ENCODE assay signal across 9 cellular contexts in the genomic region with DNA sequence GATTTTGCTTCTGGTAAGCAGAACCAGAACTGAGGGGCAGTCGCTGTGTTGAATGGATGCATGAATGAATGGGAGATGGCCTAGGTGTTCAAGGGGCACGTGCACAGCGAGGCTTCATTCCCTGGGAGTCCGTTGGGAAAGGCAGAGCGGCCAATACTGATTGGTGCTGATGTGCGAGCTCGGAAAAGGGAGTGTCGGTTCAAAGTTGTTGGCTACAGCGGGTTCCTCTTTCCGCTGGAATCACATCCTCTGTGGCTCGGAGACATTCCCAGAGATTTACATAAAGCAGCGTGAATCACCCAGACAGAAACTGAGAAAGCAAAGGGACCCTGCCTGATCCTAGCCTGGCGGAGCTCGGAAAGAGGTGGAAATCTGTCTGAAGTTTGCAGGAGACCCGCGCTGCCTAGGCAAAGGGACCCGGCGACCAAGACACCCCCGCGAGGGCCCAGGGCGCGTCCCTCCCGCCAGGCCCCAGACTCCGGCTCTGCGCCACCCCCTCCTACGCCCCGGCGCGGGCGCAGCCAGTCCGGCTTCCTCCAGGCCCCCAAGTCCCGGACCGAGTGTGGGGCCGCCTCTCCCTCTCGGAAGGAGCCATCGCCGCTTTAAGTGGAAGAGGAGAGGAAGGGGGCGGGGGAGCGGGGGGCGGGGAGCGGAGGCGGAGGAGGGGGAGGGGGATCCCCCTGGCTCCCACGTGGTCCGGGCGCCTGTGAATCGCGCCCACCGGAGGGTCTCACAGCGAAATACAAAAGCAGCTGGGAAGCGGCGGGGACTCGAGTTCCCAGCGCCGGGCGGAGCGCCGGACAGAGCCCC. TPM values are rescaled to one million over a fixed set of nuclear protein-coding genes. Genes with fewer than 3 reads are reported as not detected.
DNase-seq lines count a peak whose midpoint lies in the region; ATAC-seq, FAIRE-seq and TF ChIP-seq lines count a peak whose summit lies in the region.
"Had no signal": no experiment of that assay in that cellular context is flagged by ENCODE, and none has a peak within 500 bp of the region (broad histone marks: within the 10 kb centered on the region; RNA-seq: fewer than 3 reads in every experiment).

A gene with protein sequence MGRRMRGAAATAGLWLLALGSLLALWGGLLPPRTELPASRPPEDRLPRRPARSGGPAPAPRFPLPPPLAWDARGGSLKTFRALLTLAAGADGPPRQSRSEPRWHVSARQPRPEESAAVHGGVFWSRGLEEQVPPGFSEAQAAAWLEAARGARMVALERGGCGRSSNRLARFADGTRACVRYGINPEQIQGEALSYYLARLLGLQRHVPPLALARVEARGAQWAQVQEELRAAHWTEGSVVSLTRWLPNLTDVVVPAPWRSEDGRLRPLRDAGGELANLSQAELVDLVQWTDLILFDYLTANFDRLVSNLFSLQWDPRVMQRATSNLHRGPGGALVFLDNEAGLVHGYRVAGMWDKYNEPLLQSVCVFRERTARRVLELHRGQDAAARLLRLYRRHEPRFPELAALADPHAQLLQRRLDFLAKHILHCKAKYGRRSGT (plus strand): TSS at position 774 of the 810 bp plus-strand sequence. CDS start 177 bp downstream, outside the sequence.

- H2AFZ ChIP-seq in SK-N-SH (ENCODE audit: low read depth) (0 out of 2 replicates have a peak within 1 kb of the TSS, but pooled peaks have one; percentile 9), keratinocyte (ENCODE audit: control insufficient read depth, low read length) (peak within 1 kb of the TSS; percentile 48), smooth muscle cell (ENCODE audit: low read depth) (peak within 1 kb of the TSS; percentile 82)

- no peak for TF ChIP-seq CTCF in SK-N-SH (IDR thresholded peaks at IDR 0.05)
- TF ChIP-seq CTCF in keratinocyte (optimal IDR thresholded peaks at IDR 0.05 in 1 of 3, IDR thresholded peaks at IDR 0.05 in 1 of 3, conservative IDR thresholded peaks at IDR 0.05 in 1 of 3; ENCODE audit: extremely low read depth in 1 of 3, insufficient read depth in 2 of 3, low read length in 3 of 3): no peak
- TF ChIP-seq CTCF in smooth muscle cell (IDR thresholded peaks at IDR 0.05; ENCODE audit: borderline replicate concordance, insufficient read depth, poor library complexity, severe bottlenecking): no peak

- peaks cover 38% of the 10 kb centered on the region for H3K27me3 ChIP-seq in HUES6 (ENCODE audit: control insufficient read depth, insufficient read depth, low read length)
- H3K27me3 ChIP-seq in SK-N-SH (ENCODE audit: insufficient read depth): no peaks in the 10 kb centered on the region
- H3K27me3 ChIP-seq in keratinocyte (ENCODE audit: control insufficient read depth, extremely low read depth, insufficient read depth, low read length): no peaks in the 10 kb centered on the region
- H3K27me3 ChIP-seq in smooth muscle cell (ENCODE audit: low read depth): no peaks in the 10 kb centered on the region

- peaks cover 18% of the 10 kb centered on the region for H3K4me1 ChIP-seq in HUES6 (ENCODE audit: control insufficient read depth, insufficient read depth, low read length)
- H3K4me1 ChIP-seq in SK-N-SH (ENCODE audit: control insufficient read depth in 1 of 2, insufficient read depth in 2 of 2, low read depth in 1 of 2, low read length in 1 of 2): peaks cover 26 to 51% of the 10 kb centered on the region in 2 experiments
- peaks cover 46% of the 10 kb centered on the region for H3K4me1 ChIP-seq in keratinocyte (ENCODE audit: control insufficient read depth, extremely low read depth, insufficient read depth, low read length)
- peaks cover 53% of the 10 kb centered on the region for H3K4me1 ChIP-seq in smooth muscle cell (ENCODE audit: low read depth)

- DNase-seq in ELF-1 (ENCODE audit: low read depth, low spot score): peak; percentile 85
- peak; percentile 96 for DNase-seq in SK-N-SH
- DNase-seq in keratinocyte (ENCODE audit: low read depth, low spot score): no peak
- peak; percentile 35 for DNase-seq in smooth muscle cell (lab: John Stamatoyannopoulos, UW; ENCODE audit: unreplicated experiment)
- no peak for DNase-seq in stimulated activated naive CD4-positive, alpha-beta T cell (lab: John Stamatoyannopoulos, UW)

- no peaks in the 10 kb centered on the region for H3K9me3 ChIP-seq in HUES6 (ENCODE audit: control insufficient read depth, insufficient read depth, low read depth, low read length)
- no peaks in the 10 kb centered on the region for H3K9me3 ChIP-seq in SK-N-SH
- H3K9me3 ChIP-seq in keratinocyte (ENCODE audit: control insufficient read depth, low read depth, low read length): no peaks in the 10 kb centered on the region
- no peaks in the 10 kb centered on the region for H3K9me3 ChIP-seq in smooth muscle cell (replicated peaks; ENCODE audit: low read depth)
- H3K9me3 ChIP-seq: neutrophil had no signal

- TF ChIP-seq RAD21 in SK-N-SH (IDR thresholded peaks at IDR 0.05; ENCODE audit: low read length): peak; percentile 1; the same call in 1 of the 2 replicates

- WGBS in SK-N-SH (ENCODE audit: low lambda C conversion rate): 12% methylated on average over 14 of the region's 57 CpGs
- 1% methylated on average over 39 of the region's 57 CpGs for WGBS in smooth muscle cell (ENCODE audit: low lambda C conversion rate)

- H3K36me3 ChIP-seq in HUES6 (ENCODE audit: control insufficient read depth, insufficient read depth, low read length) (no peaks in the 10 kb centered on the region), SK-N-SH (replicated peaks in 1 of 2; ENCODE audit: control insufficient read depth in 1 of 2, insufficient read depth in 2 of 2, low read length in 1 of 2) (peaks cover 2 to 8% of the 10 kb centered on the region in 2 experiments), keratinocyte (ENCODE audit: control insufficient read depth in 2 of 2, extremely low read depth in 1 of 2, insufficient read depth in 2 of 2, low read length in 2 of 2) (peaks cover 0 to 10% of the 10 kb centered on the region in 2 experiments), smooth muscle cell (ENCODE audit: low read depth) (no peaks in the 10 kb centered on the region)
- H3K36me3 ChIP-seq: neutrophil had no signal

- no peaks in the 10 kb centered on the region for H4K20me1 ChIP-seq in SK-N-SH (ENCODE audit: insufficient read depth)
- H4K20me1 ChIP-seq in keratinocyte (ENCODE audit: control insufficient read depth, extremely low read depth, insufficient read depth, low read length): no peaks in the 10 kb centered on the region
- H4K20me1 ChIP-seq in smooth muscle cell (ENCODE audit: low read depth): peaks cover 3% of the 10 kb centered on the region

- peak within 1 kb of the TSS; percentile 90 for H3K4me2 ChIP-seq in SK-N-SH
- peak within 1 kb of the TSS; percentile 100 for H3K4me2 ChIP-seq in keratinocyte (ENCODE audit: control insufficient read depth, extremely low read depth, insufficient read depth, low read depth, low read length)
- H3K4me2 ChIP-seq in smooth muscle cell: peak within 1 kb of the TSS; percentile 93

- H3K9ac ChIP-seq in HUES6 (ENCODE audit: low read length): peak within 1 kb of the TSS; percentile 79
- H3K9ac ChIP-seq in SK-N-SH: peak within 1 kb of the TSS; percentile 81
- H3K9ac ChIP-seq in keratinocyte (ENCODE audit: control insufficient read depth, extremely low read depth, insufficient read depth, low read length): peak within 1 kb of the TSS; percentile 91
- H3K9ac ChIP-seq in smooth muscle cell (ENCODE audit: low read depth): peak within 1 kb of the TSS; percentile 77

- CTCF ChIA-PET in SK-N-SH (lab: Yijun Ruan, JAX): interaction anchor here (0.7 to 3.8 kb wide), 15 partner anchors 12 to 649 kb away, joined by 3 to 34 read pairs (median 3); no protein-coding TSS in a partner anchor

- no peak for TF ChIP-seq EP300 in SK-N-SH (IDR thresholded peaks at IDR 0.05; ENCODE audit: borderline replicate concordance in 1 of 2, low read depth in 1 of 2, low read length in 1 of 2)

- no peak within 1 kb of the TSS for H3K27ac ChIP-seq in HUES6 (ENCODE audit: low read depth, low read length)
- peak within 1 kb of the TSS; percentile 73 to 94 for H3K27ac ChIP-seq in SK-N-SH (ENCODE audit: low read depth in 2 of 2, low read length in 1 of 2)
- H3K27ac ChIP-seq in cingulate gyrus (ENCODE audit: low read depth, low read length): peak within 1 kb of the TSS; percentile 54
- peak within 1 kb of the TSS; percentile 95 for H3K27ac ChIP-seq in keratinocyte (ENCODE audit: control insufficient read depth, insufficient read depth, low read length)
- peak within 1 kb of the TSS; percentile 93 for H3K27ac ChIP-seq in smooth muscle cell (ENCODE audit: low read depth)
- H3K27ac ChIP-seq: neutrophil had no signal

- FAIRE-seq in keratinocyte (lab: Jason Lieb, UNC): peak; percentile 92

- dilution Hi-C loops in keratinocyte (cut with MboI; ENCODE audit: extremely low pct_ligation_motif_present, low sequenced_read_pairs): loop anchor here (25.0 kb wide), 1 partner anchor 194 kb away; no protein-coding TSS in a partner anchor

- H3F3A ChIP-seq in SK-N-SH (replicated peaks; ENCODE audit: insufficient read depth) (peaks cover 37% of the 10 kb centered on the region), smooth muscle cell (ENCODE audit: low read depth) (peaks cover 23% of the 10 kb centered on the region)

- H3K9me1 ChIP-seq in keratinocyte (ENCODE audit: control insufficient read depth, extremely low read depth, insufficient read depth, low read length): no peaks in the 10 kb centered on the region

- POLR2A ChIA-PET in SK-N-SH (lab: Yijun Ruan, JAX): no interaction called here

- peak; percentile 32 for ATAC-seq in GM21447 (IDR thresholded peaks at IDR 0.05; ENCODE audit: unreplicated experiment)

- no peaks in the 10 kb centered on the region for H3K9me2 ChIP-seq in SK-N-SH

- peak within 1 kb of the TSS; percentile 69 for H3K4me3 ChIP-seq in HUES6 (ENCODE audit: low read depth, low read length)
- peak within 1 kb of the TSS; percentile 71 for H3K4me3 ChIP-seq in SK-N-SH (ENCODE audit: low read depth in 2 of 2, low read length in 1 of 2)
- H3K4me3 ChIP-seq in keratinocyte (ENCODE audit: control insufficient read depth in 2 of 3, extremely low read depth in 1 of 3, insufficient read depth in 2 of 3, low read depth in 1 of 3, low read length in 3 of 3): peak within 1 kb of the TSS; percentile 56 to 91 (median 89)
- peak within 1 kb of the TSS; percentile 64 for H3K4me3 ChIP-seq in smooth muscle cell

- H3K79me2 ChIP-seq in SK-N-SH (ENCODE audit: insufficient read depth) (peaks cover 40% of the 10 kb centered on the region), keratinocyte (ENCODE audit: control insufficient read depth, insufficient read depth, low read length) (peaks cover 32% of the 10 kb centered on the region), smooth muscle cell (ENCODE audit: low read depth) (peaks cover 23% of the 10 kb centered on the region)

RNA-seq across cellular contexts. Expression of the gene that starts here (rescaled TPM):
- polyA plus RNA-seq in SK-N-SH (2012; rRNA removed): 29.8 and 34.5 TPM in 2 replicates
- polyA plus RNA-seq in SK-N-SH (2012; cell fraction: cytosol; rRNA removed): 20.3 and 27.2 TPM in 2 replicates
- polyA plus RNA-seq in SK-N-SH (2012; cell fraction: nucleus; rRNA removed): 47.0 and 55.9 TPM in 2 replicates
- 19.0 to 25.3 TPM (median 19.7 TPM) in 3 replicates for polyA plus RNA-seq in keratinocyte
- polyA plus RNA-seq in keratinocyte (2011; ENCODE audit: low read depth): 12.6 TPM
- polyA plus RNA-seq in keratinocyte (2011; cell fraction: cytosol; rRNA removed): 8.5 and 17.4 TPM in 2 replicates
- 26.3 and 34.6 TPM in 2 replicates for polyA plus RNA-seq in keratinocyte (2011; cell fraction: nucleus; rRNA removed)
- 30.7 and 61.7 TPM in 2 replicates for polyA plus RNA-seq in keratinocyte (2012; ENCODE audit: low replicate concordance)
- 8.9 to 30.3 TPM (median 10.4 TPM) in 3 replicates for polyA minus RNA-seq in keratinocyte
- 61.8 TPM for polyA minus RNA-seq in keratinocyte (2011; cell fraction: cytosol; rRNA and poly(A)+ RNA removed)
- 28.4 and 32.3 TPM in 2 replicates for polyA minus RNA-seq in keratinocyte (2011; cell fraction: nucleus; rRNA and poly(A)+ RNA removed)
- 28.3 and 32.7 TPM in 2 replicates for total RNA-seq in smooth muscle cell
- 41.2 and 44.5 TPM in 2 replicates for polyA plus RNA-seq in smooth muscle cell

Comparison
In these comparisons a context has a peak if more than half of its experiments do, and no peak if none do; other contexts are left out.
1. DNase-seq: peak in ELF-1 (single experiment), SK-N-SH (single experiment) and smooth muscle cell (single experiment); none in keratinocyte (single experiment) and stimulated activated naive CD4-positive, alpha-beta T cell (0 of 6).
2. H2AFZ ChIP-seq: peak in every context shown above with its lines; median percentile 82 in smooth muscle cell; 48 in keratinocyte; 9 in SK-N-SH.
3. Peak in every context shown above with its lines, with median percentiles within 50 percentile points of each other: H3K4me3 ChIP-seq, H3K9ac ChIP-seq and H3K4me2 ChIP-seq.